In genomic region chr1:153977250-153978240, GRCh38 we compare ENCODE assay signal across 8 cellular contexts. TPM values are rescaled to one million over a fixed set of nuclear protein-coding genes. Genes with fewer than 3 reads are reported as not detected.
A peak's percentile ranks its signal among the peaks of the same experiment; 100 is the strongest.
DNase-seq lines count a peak whose midpoint lies in the region; ATAC-seq, FAIRE-seq and TF ChIP-seq lines count a peak whose summit lies in the region.

Gene JTB, minus strand, starts transcription at chr1:153977674. Its CDS starts 422 bp downstream, at chr1:153977252.

- H3K4me1 ChIP-seq in esophagus muscularis mucosa (peaks cover 19 to 34% (median 25%) of the 10 kb centered on the region in 4 donors), muscle layer of duodenum (ENCODE audit: control insufficient read depth in 1 of 2, insufficient read depth in 2 of 2, low read length in 2 of 2) (peaks cover 12 to 24% of the 10 kb centered on the region in 2 donors)

- peaks cover 46% of the 10 kb centered on the region for H3K4me1 Mint-ChIP-seq in stimulated activated effector memory CD8-positive, alpha-beta T cell treated with anti-CD3 and anti-CD28 coated beads, Interleukin-12 subunit alpha, Interleukin-12 subunit beta, amount 100 ng/mL, for 72 hours

- peaks cover 20 to 60% (median 45%) of the 10 kb centered on the region in 4 donors for H3K36me3 ChIP-seq in esophagus muscularis mucosa
- H3K36me3 ChIP-seq in muscle layer of duodenum (ENCODE audit: control insufficient read depth in 1 of 2, insufficient read depth in 2 of 2, low read length in 2 of 2), result peaks cover 26 to 30% of the 10 kb centered on the region in 2 donors

- H3K9me3 Mint-ChIP-seq in stimulated activated effector memory CD8-positive, alpha-beta T cell treated with anti-CD3 and anti-CD28 coated beads, Interleukin-12 subunit alpha, Interleukin-12 subunit beta, amount 100 ng/mL, for 72 hours, result no peaks in the 10 kb centered on the region

- no peak for FAIRE-seq in RCC 7860 (lab: Jason Lieb, UNC)

- H3K4me3 Mint-ChIP-seq in stimulated activated effector memory CD8-positive, alpha-beta T cell treated with anti-CD3 and anti-CD28 coated beads, Interleukin-12 subunit alpha, Interleukin-12 subunit beta, amount 100 ng/mL, for 72 hours, result peak within 1 kb of the TSS; percentile 91

- 0% methylated on average over 10 of the region's 75 CpGs for whole genome bisulfite sequencing in esophagus muscularis mucosa

- H3K9me3 ChIP-seq in esophagus muscularis mucosa (no peaks in the 10 kb centered on the region), muscle layer of duodenum (ENCODE audit: control insufficient read depth in 1 of 2, low read length in 2 of 2) (no peaks in the 10 kb centered on the region)

- peak; percentile 84 for TF ChIP-seq POLR2A in esophagus muscularis mucosa (IDR thresholded peaks at IDR 0.05; ENCODE audit: low read depth)

- DNase-seq in COR-L47 (lab: John Stamatoyannopoulos, UW) (peak; percentile 80), KG1 (lab: John Stamatoyannopoulos, UW) (peak; percentile 90), RCC 7860 (ENCODE audit: low spot score) (peak; percentile 61), esophagus muscularis mucosa (ENCODE audit: extremely low spot score) (peak; percentile 98)
- DNase-seq in activated T-cell treated with anti-CD3 and anti-CD28 coated beads, Interleukin-2, amount 50 U/mL, for 48 hours, result peak; percentile 88 to 89
- peak; percentile 65 to 88 for DNase-seq in stimulated activated effector memory CD8-positive, alpha-beta T cell treated with anti-CD3 and anti-CD28 coated beads, Interleukin-12 subunit alpha, Interleukin-12 subunit beta, amount 100 ng/mL, for 72 hours (ENCODE audit: low spot score in 2 of 2)

- peak within 1 kb of the TSS; percentile 91 for H3K27ac Mint-ChIP-seq in stimulated activated effector memory CD8-positive, alpha-beta T cell treated with anti-CD3 and anti-CD28 coated beads, Interleukin-12 subunit alpha, Interleukin-12 subunit beta, amount 100 ng/mL, for 72 hours

- peak in 1 of 3 experiments; percentile 14 for TF ChIP-seq CTCF in esophagus muscularis mucosa (IDR thresholded peaks at IDR 0.05)

- peak within 1 kb of the TSS; percentile 72 to 100 (median 94) for H3K4me3 ChIP-seq in esophagus muscularis mucosa
- peak within 1 kb of the TSS; percentile 90 to 92 for H3K4me3 ChIP-seq in muscle layer of duodenum (ENCODE audit: low read depth in 1 of 2, low read length in 2 of 2)

- intact Hi-C loops in esophagus muscularis mucosa (cut with DNase I), result loop anchor here (5.0 kb wide), 1 partner anchor 55 kb away; the partner anchor contains the start of gene GATAD2B

- H3K36me3 Mint-ChIP-seq in stimulated activated effector memory CD8-positive, alpha-beta T cell treated with anti-CD3 and anti-CD28 coated beads, Interleukin-12 subunit alpha, Interleukin-12 subunit beta, amount 100 ng/mL, for 72 hours, result peaks cover 46% of the 10 kb centered on the region

- no peak for TF ChIP-seq EP300 in esophagus muscularis mucosa (IDR thresholded peaks at IDR 0.05)

- H3K27ac ChIP-seq in esophagus muscularis mucosa (replicated peaks in 1 of 4), result peak within 1 kb of the TSS; percentile 93 to 95 (median 94)
- H3K27ac ChIP-seq in muscle layer of duodenum (ENCODE audit: low read length), result peak within 1 kb of the TSS; percentile 90

- H3K27me3 ChIP-seq in esophagus muscularis mucosa (no peaks in the 10 kb centered on the region), muscle layer of duodenum (ENCODE audit: low read depth, low read length) (no peaks in the 10 kb centered on the region)

- peak; percentile 66 for ATAC-seq in GM21526 (IDR thresholded peaks at IDR 0.05; ENCODE audit: low FRiP score, unreplicated experiment)
- peak; percentile 97 for ATAC-seq in stimulated activated effector memory CD8-positive, alpha-beta T cell treated with anti-CD3 and anti-CD28 coated beads, Interleukin-12 subunit alpha, Interleukin-12 subunit beta, amount 100 ng/mL, for 72 hours

RNA-seq across cellular contexts. Expression of gene JTB, which starts in this region (rescaled TPM):
- 100 to 1,000 TPM; 175 to 238 (median 216) TPM for total RNA-seq in esophagus muscularis mucosa

Comparison
In these comparisons a context has a peak if more than half of its experiments do, and no peak if none do; other contexts are left out.
1. Peak in every context shown above with its lines: DNase-seq, ATAC-seq, H3K4me3 ChIP-seq and H3K27ac ChIP-seq.